Comparison of ENCODE assay signal across 24 cellular contexts in the genomic region with DNA sequence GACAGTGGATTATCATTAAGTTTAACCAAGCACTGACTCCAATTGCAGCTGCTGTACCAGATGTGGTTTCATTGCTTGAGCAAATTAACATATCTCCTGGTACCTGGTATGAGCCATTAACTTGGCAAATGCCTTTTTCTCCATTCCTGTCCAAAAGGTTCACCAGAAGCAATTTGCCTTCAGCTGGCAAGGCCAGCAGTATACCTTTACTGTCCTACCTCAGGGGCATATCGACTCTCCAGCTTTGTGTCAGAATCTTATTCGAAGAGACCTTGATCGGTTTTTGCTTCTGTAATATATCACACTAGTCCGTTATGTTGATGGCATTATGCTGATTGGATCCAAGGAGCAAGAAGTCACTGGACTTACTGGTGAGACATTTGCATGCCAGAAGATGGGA.
"Had no signal": no experiment of that assay in that cellular context is flagged by ENCODE, and none has a peak within 500 bp of the region (broad histone marks: within the 10 kb centered on the region; RNA-seq: fewer than 3 reads in every experiment).

No MANE protein-coding gene starts in this region.

- DNase-seq: colonic mucosa; cortex of kidney; dermis blood vessel endothelial cell; dorsolateral prefrontal cortex; effector CD4-positive, alpha-beta T cell; effector CD8-positive, alpha-beta T cell; effector memory CD4-positive, alpha-beta T cell; effector memory CD8-positive, alpha-beta T cell; endodermal cell; erythroblast; esophagus squamous epithelium; foreskin fibroblast; foreskin keratinocyte; foreskin melanocyte; gastrocnemius medialis; glutamatergic neuron; head of caudate nucleus; heart left ventricle; heart right ventricle had no signal

- H3K27me3 Mint-ChIP-seq: dendritic cell treated with granulocyte-macrophage colony-stimulating factor and Interleukin-4, amounts not matched to agents 40 ng/mL and 50 ng/mL, for 4 days; effector memory CD8-positive, alpha-beta T cell had no signal

- H3K9me3 Mint-ChIP-seq: dendritic cell treated with granulocyte-macrophage colony-stimulating factor and Interleukin-4, amounts not matched to agents 40 ng/mL and 50 ng/mL, for 4 days; effector memory CD8-positive, alpha-beta T cell; endodermal cell had no signal

- H3K4me3 Mint-ChIP-seq: dendritic cell treated with granulocyte-macrophage colony-stimulating factor and Interleukin-4, amounts not matched to agents 40 ng/mL and 50 ng/mL, for 4 days; effector memory CD8-positive, alpha-beta T cell; endodermal cell had no signal

- H3K4me1 ChIP-seq: colonic mucosa, esophagus muscularis mucosa, esophagus squamous epithelium, gastrocnemius medialis, gastroesophageal sphincter, heart left ventricle, heart right ventricle had no signal

- H3K36me3 ChIP-seq: colonic mucosa, esophagus muscularis mucosa, esophagus squamous epithelium, gastrocnemius medialis, gastroesophageal sphincter, heart left ventricle, heart right ventricle had no signal

- H3K27ac ChIP-seq: colonic mucosa, coronary artery, dorsolateral prefrontal cortex, epithelial cell of prostate, esophagus muscularis mucosa, esophagus squamous epithelium, foreskin keratinocyte, gastrocnemius medialis, gastroesophageal sphincter, heart left ventricle, heart right ventricle had no signal

- H3K9me3 ChIP-seq: colonic mucosa, esophagus muscularis mucosa, esophagus squamous epithelium, gastrocnemius medialis, gastroesophageal sphincter, heart left ventricle, heart right ventricle had no signal

- H3K27ac Mint-ChIP-seq: dendritic cell treated with granulocyte-macrophage colony-stimulating factor and Interleukin-4, amounts not matched to agents 40 ng/mL and 50 ng/mL, for 4 days; effector memory CD8-positive, alpha-beta T cell; endodermal cell had no signal

- H3K4me3 ChIP-seq: colonic mucosa, coronary artery, dorsolateral prefrontal cortex, esophagus muscularis mucosa, esophagus squamous epithelium, gastrocnemius medialis, gastroesophageal sphincter, heart left ventricle, heart right ventricle had no signal
